In genomic region chrY:7461833-7462410, GRCh38 we compare ENCODE assay signal across 27 cellular contexts.
DNase-seq lines count a peak whose midpoint lies in the region; ATAC-seq and TF ChIP-seq lines count a peak whose summit lies in the region.
"Had no signal": no experiment of that assay in that cellular context is flagged by ENCODE, and none has a peak within 500 bp of the region (broad histone marks: within the 10 kb centered on the region; RNA-seq: fewer than 3 reads in every experiment).

No MANE protein-coding gene starts in this region.

- 44% methylated on average over 6 of the region's 6 CpGs; no CpG with 5 or more reads in 1 of the 2 donors for WGBS in esophagus squamous epithelium, 2 donors

- H3K9me3 Mint-ChIP-seq in HFFc6, result peaks cover 5% of the 10 kb centered on the region

- H3K27ac ChIP-seq in ACC112 (ENCODE audit: low read depth, low read length), result peak overlapping the region; percentile 100
- peak overlapping the region; percentile 98 for H3K27ac ChIP-seq in foreskin keratinocyte
- no peak overlapping the region for H3K27ac ChIP-seq in esophagus squamous epithelium
- H3K27ac ChIP-seq in right atrium auricular region, result no peak overlapping the region
- H3K27ac ChIP-seq: BLaER1 treated with 17β-estradiol and CSF1 and Interleukin-3, amounts not matched to agents 10 nM and 100 nM; esophagus muscularis mucosa; neutrophil; psoas muscle had no signal

- H3K36me3 Mint-ChIP-seq in HFFc6 (ENCODE audit: low read depth), result peaks cover 7% of the 10 kb centered on the region
- H3K36me3 Mint-ChIP-seq: activated naive CD8-positive, alpha-beta T cell treated with anti-CD3 and anti-CD28 coated beads, Interleukin-2, amount 10 ng/mL, durations not matched to agents 7 days and 5 days had no signal

- DNase-seq in HFFc6, result peak; percentile 87
- peak; percentile 59 for DNase-seq in amniotic epithelial cell (ENCODE audit: low read depth)
- DNase-seq in foreskin keratinocyte, result peak; percentile 96 to 97
- DNase-seq in esophagus squamous epithelium (lab: John Stamatoyannopoulos, UW), result no peak
- DNase-seq in right atrium auricular region (ENCODE audit: low spot score), result no peak
- no peak for DNase-seq in activated CD4-positive, alpha-beta T cell treated with anti-CD3 and anti-CD28 coated beads for 4 hours
- DNase-seq: activated CD8-positive, alpha-beta T cell treated with anti-CD3 and anti-CD28 coated beads, Interleukin-2, amount 10 ng/mL, durations not matched to agents 7 days and 5 days; activated effector memory CD4-positive, alpha-beta T cell treated with anti-CD3 and anti-CD28 coated beads, Interleukin-2, amount 50 U/mL, for 16 hours; activated naive CD8-positive, alpha-beta T cell treated with anti-CD3 and anti-CD28 coated beads, Interleukin-2, amount 10 ng/mL, durations not matched to agents 7 days and 5 days; activated T-cell treated with anti-CD3 and anti-CD28 coated beads for 4 hours; COR-L47; effector memory CD4-positive, alpha-beta T cell; MM.1S; NCI-H1417 treated with DMSO at 0.1 percent for 48 hours; NCI-H524; NK-92 treated with Interleukin-12 subunit alpha and Interleukin-12 subunit beta, amount 100 ng/mL, for 24 hours; psoas muscle; stimulated activated CD4-positive, alpha-beta T cell treated with anti-CD3 and anti-CD28 coated beads, Interleukin-1b, Interleukin-23, amount 100 ng/mL, for 48 hours; T-helper 1 cell had no signal

- H3K79me2 ChIP-seq in ACC112 (ENCODE audit: control insufficient read depth, insufficient read depth, low read length, unreplicated experiment), result peaks cover 4% of the 10 kb centered on the region

- H3K9me3 ChIP-seq in esophagus squamous epithelium, result no peaks in the 10 kb centered on the region
- H3K9me3 ChIP-seq in right atrium auricular region, result no peaks in the 10 kb centered on the region
- H3K9me3 ChIP-seq: BLaER1 treated with 17β-estradiol and CSF1 and Interleukin-3, amounts not matched to agents 10 nM and 100 nM; esophagus muscularis mucosa; neutrophil; psoas muscle had no signal

- no peak overlapping the region for H2AFZ ChIP-seq in ACC112 (ENCODE audit: low read length, unreplicated experiment)

- intact Hi-C loops in esophagus squamous epithelium (cut with DNase I), result no loop called here

- ATAC-seq in foreskin keratinocyte (peak; percentile 79), HG02970 (IDR thresholded peaks at IDR 0.05; ENCODE audit: low FRiP score, unreplicated experiment) (no peak)
- ATAC-seq: activated CD4-positive, CD25-positive, alpha-beta regulatory T cell treated with anti-CD3 and anti-CD28 coated beads, Interleukin-2, amount 50 U/mL, for 24 hours; activated CD8-positive, alpha-beta T cell treated with anti-CD3 and anti-CD28 coated beads, Interleukin-2, amount 10 ng/mL, durations not matched to agents 7 days and 5 days; HCT116; psoas muscle had no signal

- no peak for TF ChIP-seq POLR2A in esophagus squamous epithelium (IDR thresholded peaks at IDR 0.05)

- H3K4me1 Mint-ChIP-seq in HFFc6 (ENCODE audit: low read depth), result peaks cover 99% of the 10 kb centered on the region
- H3K4me1 Mint-ChIP-seq: activated naive CD8-positive, alpha-beta T cell treated with anti-CD3 and anti-CD28 coated beads, Interleukin-2, amount 10 ng/mL, durations not matched to agents 7 days and 5 days had no signal

- H3K36me3 ChIP-seq in ACC112 (ENCODE audit: insufficient read depth, low read length) (no peaks in the 10 kb centered on the region), esophagus squamous epithelium (no peaks in the 10 kb centered on the region), right atrium auricular region (no peaks in the 10 kb centered on the region)
- H3K36me3 ChIP-seq: BLaER1 treated with 17β-estradiol and CSF1 and Interleukin-3, amounts not matched to agents 10 nM and 100 nM; esophagus muscularis mucosa; neutrophil had no signal

- H3K27me3 Mint-ChIP-seq in HFFc6 (ENCODE audit: insufficient read depth), result no peaks in the 10 kb centered on the region

- H3K4me3 ChIP-seq in ACC112 (ENCODE audit: low read depth, low read length) (no peak overlapping the region; the same call in 1 of the 2 replicates), esophagus squamous epithelium (no peak overlapping the region), right atrium auricular region (no peak overlapping the region)
- H3K4me3 ChIP-seq: BLaER1 treated with 17β-estradiol and CSF1 and Interleukin-3, amounts not matched to agents 10 nM and 100 nM; esophagus muscularis mucosa; psoas muscle; skin epidermis had no signal

- H3K4me1 ChIP-seq in ACC112 (ENCODE audit: control insufficient read depth, insufficient read depth, low read length, unreplicated experiment) (peaks cover 87% of the 10 kb centered on the region), foreskin keratinocyte (peaks cover 25% of the 10 kb centered on the region), esophagus squamous epithelium (no peaks in the 10 kb centered on the region), right atrium auricular region (no peaks in the 10 kb centered on the region)
- H3K4me1 ChIP-seq: BLaER1 treated with 17β-estradiol and CSF1 and Interleukin-3, amounts not matched to agents 10 nM and 100 nM; psoas muscle had no signal

- TF ChIP-seq CTCF in HFFc6 (IDR thresholded peaks at IDR 0.05), result no peak
- no peak for TF ChIP-seq CTCF in foreskin keratinocyte (conservative IDR thresholded peaks at IDR 0.05)
- no peak for TF ChIP-seq CTCF in esophagus squamous epithelium (IDR thresholded peaks at IDR 0.05)
- TF ChIP-seq CTCF in right atrium auricular region (IDR thresholded peaks at IDR 0.05), result no peak

- no peaks in the 10 kb centered on the region for H3K27me3 ChIP-seq in ACC112 (ENCODE audit: insufficient read depth, low read length)
- H3K27me3 ChIP-seq in foreskin keratinocyte, result no peaks in the 10 kb centered on the region
- no peaks in the 10 kb centered on the region for H3K27me3 ChIP-seq in esophagus squamous epithelium
- H3K27me3 ChIP-seq in right atrium auricular region, result no peaks in the 10 kb centered on the region
- H3K27me3 ChIP-seq: BLaER1 treated with 17β-estradiol and CSF1 and Interleukin-3, amounts not matched to agents 10 nM and 100 nM; esophagus muscularis mucosa; neutrophil had no signal

- peak overlapping the region; percentile 63 for H3K4me3 Mint-ChIP-seq in HFFc6
- H3K4me3 Mint-ChIP-seq: activated CD8-positive, alpha-beta T cell treated with anti-CD3 and anti-CD28 coated beads, Interleukin-2, amount 10 ng/mL, durations not matched to agents 7 days and 5 days; activated naive CD8-positive, alpha-beta T cell treated with anti-CD3 and anti-CD28 coated beads, Interleukin-2, amount 10 ng/mL, durations not matched to agents 7 days and 5 days had no signal

- H3K27ac Mint-ChIP-seq in HFFc6, result peak overlapping the region; percentile 92
- H3K27ac Mint-ChIP-seq: activated CD8-positive, alpha-beta T cell treated with anti-CD3 and anti-CD28 coated beads, Interleukin-2, amount 10 ng/mL, durations not matched to agents 7 days and 5 days; activated naive CD8-positive, alpha-beta T cell treated with anti-CD3 and anti-CD28 coated beads, Interleukin-2, amount 10 ng/mL, durations not matched to agents 7 days and 5 days had no signal

Comparison
In these comparisons a context has a peak if more than half of its experiments do, and no peak if none do; other contexts are left out.
1. H3K27ac ChIP-seq: peak in ACC112 (single experiment) and foreskin keratinocyte (single experiment); none in esophagus squamous epithelium (0 of 4) and right atrium auricular region (0 of 2).
2. DNase-seq: peak in HFFc6 (single experiment), amniotic epithelial cell (single experiment) and foreskin keratinocyte (2 of 2); none in esophagus squamous epithelium (single experiment), right atrium auricular region (single experiment) and activated CD4-positive, alpha-beta T cell treated with anti-CD3 and anti-CD28 coated beads for 4 hours (0 of 2).